ENCODE assay signal across 22 cellular contexts in the genomic region with DNA sequence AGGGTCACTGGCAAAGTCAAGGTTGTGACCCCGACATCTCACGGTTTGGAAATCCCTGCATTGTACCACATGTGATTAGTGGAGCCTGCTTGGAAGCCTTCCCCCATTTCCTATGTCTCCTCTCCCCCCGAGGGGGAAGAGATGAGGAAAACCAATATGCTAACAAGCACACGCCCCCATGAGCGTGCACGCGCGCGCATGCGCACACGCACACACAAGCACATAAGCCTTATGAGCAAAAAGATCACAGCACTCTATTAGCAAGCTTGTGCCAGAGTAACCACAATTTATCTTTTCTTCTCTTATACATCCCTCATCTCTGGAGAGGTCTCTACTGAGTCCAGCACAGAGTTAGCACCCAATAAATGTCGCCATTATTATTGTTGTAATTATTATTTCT. TPM values are rescaled to one million over a fixed set of nuclear protein-coding genes. Genes with fewer than 3 reads are reported as not detected.
DNase-seq lines count a peak whose midpoint lies in the region; FAIRE-seq and TF ChIP-seq lines count a peak whose summit lies in the region.
"Had no signal": no experiment of that assay in that cellular context is flagged by ENCODE, and none has a peak within 500 bp of the region (broad histone marks: within the 10 kb centered on the region; RNA-seq: fewer than 3 reads in every experiment).

No MANE protein-coding gene starts in this region.

- TF ChIP-seq CTCF in neural progenitor cell (IDR thresholded peaks at IDR 0.05): no peak

- no peaks in the 10 kb centered on the region for H3K9me3 Mint-ChIP-seq in neural progenitor cell
- H3K9me3 Mint-ChIP-seq: CD4-positive, alpha-beta T cell; CD8-positive, alpha-beta T cell had no signal

- peaks cover 27% of the 10 kb centered on the region for H3K4me1 Mint-ChIP-seq in neural progenitor cell
- H3K4me1 Mint-ChIP-seq: B cell had no signal

- H2AFZ ChIP-seq in neural progenitor cell (replicated peaks): no peak overlapping the region

- H4K20me1 ChIP-seq in neural progenitor cell (ENCODE audit: low read depth): no peaks in the 10 kb centered on the region
- H4K20me1 ChIP-seq: BLaER1 treated with 17β-estradiol and CSF1 and Interleukin-3, amounts not matched to agents 10 nM and 100 nM had no signal

- H3K4me3 Mint-ChIP-seq in neural progenitor cell: no peak overlapping the region
- H3K4me3 Mint-ChIP-seq: B cell; CD4-positive, alpha-beta T cell; CD8-positive, alpha-beta T cell had no signal

- no peak overlapping the region for H3K4me3 ChIP-seq in neural progenitor cell
- H3K4me3 ChIP-seq: A549; BLaER1 treated with 17β-estradiol and CSF1 and Interleukin-3, amounts not matched to agents 10 nM and 100 nM had no signal

- H3K27ac Mint-ChIP-seq in neural progenitor cell: peak overlapping the region; percentile 78
- H3K27ac Mint-ChIP-seq: B cell; CD4-positive, alpha-beta T cell; CD8-positive, alpha-beta T cell had no signal

- FAIRE-seq in HTR-8/SVneo (lab: Jason Lieb, UNC): no peak
- FAIRE-seq: A549, D721Med, G401.6, GM12892, GM18507, GM19239 had no signal

- no peaks in the 10 kb centered on the region for H3K79me2 ChIP-seq in neural progenitor cell (ENCODE audit: low read depth)

- H3F3A ChIP-seq in neural progenitor cell (ENCODE audit: low read depth): no peaks in the 10 kb centered on the region

- H3K27ac ChIP-seq in neural progenitor cell: no peak overlapping the region
- H3K27ac ChIP-seq: 22Rv1; A549; BLaER1 treated with 17β-estradiol and CSF1 and Interleukin-3, amounts not matched to agents 10 nM and 100 nM; C4-2B had no signal

- H3K9me3 ChIP-seq in neural progenitor cell (ENCODE audit: low read depth): no peaks in the 10 kb centered on the region
- H3K9me3 ChIP-seq: A549; BLaER1 treated with 17β-estradiol and CSF1 and Interleukin-3, amounts not matched to agents 10 nM and 100 nM; Caco-2 had no signal

- no peak overlapping the region for H3K4me2 ChIP-seq in neural progenitor cell
- H3K4me2 ChIP-seq: A549; BLaER1 treated with 17β-estradiol and CSF1 and Interleukin-3, amounts not matched to agents 10 nM and 100 nM had no signal

- no peaks in the 10 kb centered on the region for H3K36me3 ChIP-seq in neural progenitor cell
- H3K36me3 ChIP-seq: BLaER1 treated with 17β-estradiol and CSF1 and Interleukin-3, amounts not matched to agents 10 nM and 100 nM had no signal

- H3K9ac ChIP-seq in neural progenitor cell: no peak overlapping the region
- H3K9ac ChIP-seq: BLaER1 treated with 17β-estradiol and CSF1 and Interleukin-3, amounts not matched to agents 10 nM and 100 nM had no signal

- no peaks in the 10 kb centered on the region for H3K27me3 ChIP-seq in neural progenitor cell
- H3K27me3 ChIP-seq: BLaER1 treated with 17β-estradiol and CSF1 and Interleukin-3, amounts not matched to agents 10 nM and 100 nM had no signal

- peak; percentile 13 for DNase-seq in activated effector memory CD4-positive, alpha-beta T cell treated with anti-CD3 and anti-CD28 coated beads, Interleukin-2, amount 50 U/mL, for 16 hours
- no peak for DNase-seq in activated effector memory CD4-positive, alpha-beta T cell treated with Interleukin-2 at 50 U/mL for 16 hours
- DNase-seq in neural progenitor cell (ENCODE audit: low spot score) (no peak), HTR-8/SVneo (ENCODE audit: insufficient read length, low spot score) (no peak)
- DNase-seq in stimulated activated CD4-positive, alpha-beta T cell treated with anti-CD3 and anti-CD28 coated beads, Interleukin-2, amount 100 ng/mL, for 24 hours: no peak
- DNase-seq: AML-193; Caco-2; Calu3; CD4-positive, alpha-beta T cell; CD8-positive, alpha-beta T cell; DMS79 treated with DMSO at 0.1 percent for 48 hours; GF-D8 had no signal

- peaks cover 2% of the 10 kb centered on the region for H3K27me3 Mint-ChIP-seq in neural progenitor cell (ENCODE audit: insufficient read depth, low read depth)

- H3K36me3 Mint-ChIP-seq in neural progenitor cell: no peaks in the 10 kb centered on the region
- H3K36me3 Mint-ChIP-seq: CD8-positive, alpha-beta T cell had no signal

- peaks cover 3% of the 10 kb centered on the region for H3K4me1 ChIP-seq in neural progenitor cell
- H3K4me1 ChIP-seq: A549, Caco-2 had no signal

RNA-seq across cellular contexts. Expression of a gene that starts 31.8 kb away (rescaled TPM):
- total RNA-seq in neural progenitor cell (ENCODE audit: low replicate concordance): 18.3 and 23.1 TPM in 2 replicates
- total RNA-seq: B cell; Calu3; CD4-positive, alpha-beta T cell; CD8-positive, alpha-beta T cell had no signal
